Comparison of ENCODE assay signal across 25 cellular contexts in genomic region chr5:172593721-172594120, GRCh38.
"Had no signal": no experiment of that assay in that cellular context is flagged by ENCODE, and none has a peak within 500 bp of the region (broad histone marks: within the 10 kb centered on the region; RNA-seq: fewer than 3 reads in every experiment).

No MANE protein-coding gene starts in this region.

- H3K27ac ChIP-seq: brain microvascular endothelial cell had no signal

- H3K4me1 Mint-ChIP-seq: activated CD4-positive, alpha-beta T cell treated with anti-CD3 and anti-CD28 coated beads for 36 hours; activated CD4-positive, alpha-beta T cell treated with anti-CD3 and anti-CD28 coated beads, Interleukin-2, amount 10 ng/mL, durations not matched to agents 24 days and 14 days; activated CD8-positive, alpha-beta memory T cell treated with anti-CD3 and anti-CD28 coated beads, Interleukin-2, amount 10 ng/mL, durations not matched to agents 7 days and 5 days had no signal

- DNase-seq: activated CD4-positive, alpha-beta memory T cell treated with anti-CD3 and anti-CD28 coated beads for 36 hours; activated CD4-positive, alpha-beta T cell treated with anti-CD3 and anti-CD28 coated beads for 36 hours; activated CD4-positive, alpha-beta T cell treated with anti-CD3 and anti-CD28 coated beads, Interleukin-2, amount 10 ng/mL, durations not matched to agents 24 days and 14 days; activated CD4-positive, CD25-positive, alpha-beta regulatory T cell; activated CD4-positive, CD25-positive, alpha-beta regulatory T cell treated with anti-CD3 and anti-CD28 coated beads, Interleukin-2, amount 50 U/mL, for 72 hours; activated CD8-positive, alpha-beta memory T cell treated with anti-CD3 and anti-CD28 coated beads, Interleukin-2, amount 10 ng/mL, durations not matched to agents 7 days and 5 days; activated CD8-positive, alpha-beta memory T cell treated with anti-CD3 and anti-CD28 coated beads, Interleukin-2, amount 50 U/mL, for 4 hours; activated CD8-positive, alpha-beta T cell treated with anti-CD3 and anti-CD28 coated beads, Interleukin-2, amount 10 ng/mL, durations not matched to agents 7 days and 5 days; activated gamma-delta T cell treated with Interleukin-2 at 50 U/mL for 16 hours; activated naive CD4-positive, alpha-beta T cell treated with anti-CD3 and anti-CD28 coated beads, Interleukin-2, amount 50 U/mL, for 16 hours; activated naive CD4-positive, alpha-beta T cell treated with Interleukin-2 at 50 U/mL for 16 hours; activated T-cell treated with anti-CD3 and anti-CD28 coated beads, Interleukin-2, amount 50 U/mL, for 1 hour; activated T-cell treated with anti-CD3 and anti-CD28 coated beads, Interleukin-2, amount 50 U/mL, for 48 hours; amniotic stem cell; anterior cingulate cortex; brain microvascular endothelial cell; caudate nucleus; cortex of kidney; dermis blood vessel endothelial cell; effector CD4-positive, alpha-beta T cell; foreskin fibroblast; T-helper 2 cell had no signal

- H3K27me3 Mint-ChIP-seq: activated CD4-positive, alpha-beta memory T cell treated with anti-CD3 and anti-CD28 coated beads for 36 hours; activated CD4-positive, alpha-beta T cell treated with anti-CD3 and anti-CD28 coated beads for 36 hours; activated CD4-positive, alpha-beta T cell treated with anti-CD3 and anti-CD28 coated beads, Interleukin-2, amount 10 ng/mL, durations not matched to agents 24 days and 14 days; activated CD8-positive, alpha-beta memory T cell treated with anti-CD3 and anti-CD28 coated beads, Interleukin-2, amount 10 ng/mL, durations not matched to agents 7 days and 5 days; activated naive CD8-positive, alpha-beta T cell had no signal

- H3K27me3 ChIP-seq: brain microvascular endothelial cell had no signal

- H3K4me3 Mint-ChIP-seq: activated CD4-positive, alpha-beta memory T cell treated with anti-CD3 and anti-CD28 coated beads for 36 hours; activated CD4-positive, alpha-beta T cell treated with anti-CD3 and anti-CD28 coated beads for 36 hours; activated CD4-positive, alpha-beta T cell treated with anti-CD3 and anti-CD28 coated beads, Interleukin-2, amount 10 ng/mL, durations not matched to agents 24 days and 14 days; activated CD8-positive, alpha-beta memory T cell treated with anti-CD3 and anti-CD28 coated beads, Interleukin-2, amount 10 ng/mL, durations not matched to agents 7 days and 5 days; activated CD8-positive, alpha-beta T cell treated with anti-CD3 and anti-CD28 coated beads, Interleukin-2, amount 10 ng/mL, durations not matched to agents 7 days and 5 days; activated naive CD8-positive, alpha-beta T cell; activated T-helper 1 cell treated with anti-CD3 and anti-CD28 coated beads, Interleukin-12 subunit alpha, Interleukin-12 subunit beta, Interleukin-2, Interleukin-4 antibody, amounts not matched to agents 30 ng/mL and 10 ng/mL and 1 ng/mL, durations not matched to agents 14 hours and 24 hours and 36 hours had no signal

- H3K9me3 Mint-ChIP-seq: activated CD4-positive, alpha-beta memory T cell treated with anti-CD3 and anti-CD28 coated beads for 36 hours; activated CD4-positive, alpha-beta T cell treated with anti-CD3 and anti-CD28 coated beads, Interleukin-2, amount 10 ng/mL, durations not matched to agents 24 days and 14 days; activated T-helper 1 cell treated with anti-CD3 and anti-CD28 coated beads, Interleukin-12 subunit alpha, Interleukin-12 subunit beta, Interleukin-2, Interleukin-4 antibody, amounts not matched to agents 30 ng/mL and 10 ng/mL and 1 ng/mL, durations not matched to agents 14 hours and 24 hours and 36 hours; activated T-helper 2 cell treated with anti-CD3 and anti-CD28 coated beads, Interferon-gamma antibody, Interleukin-2, Interleukin-4, amounts not matched to agents 10 μg/mL and 5 μg/mL and 100 μg/mL, durations not matched to agents 14 hours and 24 hours and 36 hours had no signal

- H3K27ac Mint-ChIP-seq: activated CD4-positive, alpha-beta memory T cell treated with anti-CD3 and anti-CD28 coated beads for 36 hours; activated CD4-positive, alpha-beta T cell treated with anti-CD3 and anti-CD28 coated beads for 36 hours; activated CD4-positive, alpha-beta T cell treated with anti-CD3 and anti-CD28 coated beads, Interleukin-2, amount 10 ng/mL, durations not matched to agents 24 days and 14 days; activated CD8-positive, alpha-beta memory T cell treated with anti-CD3 and anti-CD28 coated beads, Interleukin-2, amount 10 ng/mL, durations not matched to agents 7 days and 5 days; activated CD8-positive, alpha-beta T cell treated with anti-CD3 and anti-CD28 coated beads, Interleukin-2, amount 10 ng/mL, durations not matched to agents 7 days and 5 days; activated naive CD8-positive, alpha-beta T cell; activated T-helper 1 cell treated with anti-CD3 and anti-CD28 coated beads, Interleukin-12 subunit alpha, Interleukin-12 subunit beta, Interleukin-2, Interleukin-4 antibody, amounts not matched to agents 30 ng/mL and 10 ng/mL and 1 ng/mL, durations not matched to agents 14 hours and 24 hours and 36 hours; activated T-helper 2 cell treated with anti-CD3 and anti-CD28 coated beads, Interferon-gamma antibody, Interleukin-2, Interleukin-4, amounts not matched to agents 10 μg/mL and 5 μg/mL and 100 μg/mL, durations not matched to agents 14 hours and 24 hours and 36 hours had no signal

- H3K36me3 ChIP-seq: brain microvascular endothelial cell had no signal

- H3K36me3 Mint-ChIP-seq: activated CD4-positive, alpha-beta memory T cell treated with anti-CD3 and anti-CD28 coated beads for 36 hours; activated CD8-positive, alpha-beta memory T cell treated with anti-CD3 and anti-CD28 coated beads, Interleukin-2, amount 10 ng/mL, durations not matched to agents 7 days and 5 days; activated naive CD8-positive, alpha-beta T cell had no signal
